Comparison of ENCODE assay signal across 9 cellular contexts in genomic region chr3:32399030-32399620, GRCh38. TPM values are rescaled to one million over a fixed set of nuclear protein-coding genes. Genes with fewer than 3 reads are reported as not detected.
DNase-seq lines count a peak whose midpoint lies in the region; ATAC-seq, FAIRE-seq and TF ChIP-seq lines count a peak whose summit lies in the region.
"Had no signal": no experiment of that assay in that cellular context is flagged by ENCODE, and none has a peak within 500 bp of the region (broad histone marks: within the 10 kb centered on the region; RNA-seq: fewer than 3 reads in every experiment).

No MANE protein-coding gene starts in this region.

- H3K9me3 Mint-ChIP-seq in activated CD8-positive, alpha-beta T cell treated with anti-CD3 and anti-CD28 coated beads for 36 hours, result no peaks in the 10 kb centered on the region
- no peaks in the 10 kb centered on the region for H3K9me3 Mint-ChIP-seq in stimulated activated memory B cell treated with anti-CD40 and anti-IgM and Interleukin-4, amounts not matched to agents 10 μg/mL and 1 μg/mL and 100 μg/mL, for 72 hours

- POLR2A ChIA-PET in activated CD8-positive, alpha-beta T cell treated with anti-CD3 and anti-CD28 coated beads for 36 hours (lab: Charles Lee), result interaction anchor here (1.7 kb wide), 1 partner anchor 51 kb away, joined by 4 read pairs; no protein-coding TSS in a partner anchor

- H3K9me3 ChIP-seq in heart left ventricle, result no peaks in the 10 kb centered on the region

- H3K27ac ChIP-seq in heart left ventricle, result peak overlapping the region in 7 of 12 donors; percentile 4 to 82 (median 60)

- H3K4me3 ChIP-seq in heart left ventricle, result no peak overlapping the region
- H3K4me3 ChIP-seq: lung had no signal

- ATAC-seq in heart left ventricle, result no peak
- ATAC-seq in activated CD8-positive, alpha-beta T cell treated with anti-CD3 and anti-CD28 coated beads for 36 hours, result peak; percentile 32
- peak; percentile 18 for ATAC-seq in stimulated activated memory B cell treated with anti-CD40 and anti-IgM and Interleukin-4, amounts not matched to agents 10 μg/mL and 1 μg/mL and 100 μg/mL, for 72 hours

- H3K4me1 ChIP-seq in heart left ventricle, result peaks cover 0 to 89% (median 27%) of the 10 kb centered on the region in 12 donors

- H3K4me1 Mint-ChIP-seq in activated CD8-positive, alpha-beta T cell treated with anti-CD3 and anti-CD28 coated beads for 36 hours (ENCODE audit: low read depth), result peaks cover 68% of the 10 kb centered on the region
- peaks cover 89% of the 10 kb centered on the region for H3K4me1 Mint-ChIP-seq in stimulated activated memory B cell treated with anti-CD40 and anti-IgM and Interleukin-4, amounts not matched to agents 10 μg/mL and 1 μg/mL and 100 μg/mL, for 72 hours

- TF ChIP-seq POLR2A in heart left ventricle (IDR thresholded peaks at IDR 0.05), result no peak

- H3K27me3 Mint-ChIP-seq in activated CD8-positive, alpha-beta T cell treated with anti-CD3 and anti-CD28 coated beads for 36 hours, result no peaks in the 10 kb centered on the region
- H3K27me3 Mint-ChIP-seq in stimulated activated memory B cell treated with anti-CD40 and anti-IgM and Interleukin-4, amounts not matched to agents 10 μg/mL and 1 μg/mL and 100 μg/mL, for 72 hours, result no peaks in the 10 kb centered on the region

- peaks cover 13% of the 10 kb centered on the region for H3K36me3 Mint-ChIP-seq in activated CD8-positive, alpha-beta T cell treated with anti-CD3 and anti-CD28 coated beads for 36 hours (ENCODE audit: low read depth)
- H3K36me3 Mint-ChIP-seq in stimulated activated memory B cell treated with anti-CD40 and anti-IgM and Interleukin-4, amounts not matched to agents 10 μg/mL and 1 μg/mL and 100 μg/mL, for 72 hours, result peaks cover 11% of the 10 kb centered on the region

- H3K4me3 Mint-ChIP-seq in activated CD8-positive, alpha-beta T cell treated with anti-CD3 and anti-CD28 coated beads for 36 hours, result no peak overlapping the region
- peak overlapping the region; percentile 50 for H3K4me3 Mint-ChIP-seq in stimulated activated memory B cell treated with anti-CD40 and anti-IgM and Interleukin-4, amounts not matched to agents 10 μg/mL and 1 μg/mL and 100 μg/mL, for 72 hours

- TF ChIP-seq CTCF in heart left ventricle (IDR thresholded peaks at IDR 0.05) (peak; percentile 36 to 74 (median 64)), LNCAP (IDR thresholded peaks at IDR 0.05) (peak; percentile 56; the same call in 1 of the 2 replicates)
- TF ChIP-seq CTCF in activated CD8-positive, alpha-beta T cell treated with anti-CD3 and anti-CD28 coated beads for 36 hours (IDR thresholded peaks at IDR 0.05), result peak; percentile 85

- WGBS in heart left ventricle, 4 donors, result 23 to 62% (median 54%) methylated on average over 2 of the region's 2 CpGs

- H3K27ac Mint-ChIP-seq in activated CD8-positive, alpha-beta T cell treated with anti-CD3 and anti-CD28 coated beads for 36 hours, result peak overlapping the region; percentile 62
- H3K27ac Mint-ChIP-seq in stimulated activated memory B cell treated with anti-CD40 and anti-IgM and Interleukin-4, amounts not matched to agents 10 μg/mL and 1 μg/mL and 100 μg/mL, for 72 hours, result peak overlapping the region; percentile 96

- peak; percentile 39 for FAIRE-seq in frontal cortex (lab: Jason Lieb, UNC)

- DNase-seq in heart left ventricle (no peak), cardiac septum (ENCODE audit: low spot score) (no peak), frontal cortex (ENCODE audit: low spot score in 2 of 2) (no peak), NCI-H226 (no peak), cortex of kidney (lab: John Stamatoyannopoulos, UW) (no peak)
- DNase-seq in activated CD8-positive, alpha-beta T cell treated with anti-CD3 and anti-CD28 coated beads for 36 hours, result peak; percentile 54

- no peaks in the 10 kb centered on the region for H3K36me3 ChIP-seq in heart left ventricle

- intact Hi-C loops in heart left ventricle (cut with DNase I), result loop anchor here in 6 of 10 donors (2.0 to 10.0 kb wide), 5 partner anchors 24 to 224 kb away; no protein-coding TSS in a partner anchor
- intact Hi-C loops in cardiac septum (cut with DNase I), result loop anchor here (5.0 kb wide), 1 partner anchor 222 kb away; no protein-coding TSS in a partner anchor
- intact Hi-C loops in activated CD8-positive, alpha-beta T cell treated with anti-CD3 and anti-CD28 coated beads for 36 hours (cut with micrococcal nuclease), result loop anchor here (2.0 to 5.0 kb wide), 2 partner anchors 63 to 222 kb away; no protein-coding TSS in a partner anchor

- CTCF ChIA-PET in activated CD8-positive, alpha-beta T cell treated with anti-CD3 and anti-CD28 coated beads for 36 hours (lab: Charles Lee), result interaction anchor here (1.2 to 7.8 kb wide), 5 partner anchors 12 to 222 kb away, joined by 3 to 69 read pairs (median 17); no protein-coding TSS in a partner anchor

- no peaks in the 10 kb centered on the region for H3K27me3 ChIP-seq in heart left ventricle

RNA-seq across cellular contexts. Expression of gene CMTM7, which starts 7.5 kb away (rescaled TPM):
- total RNA-seq in heart left ventricle, result 10 to 100 TPM in 1 of 9 donors, 1 to 10 TPM in 8; 2.3 to 16.8 (median 3.6) TPM
- 1 to 10 TPM; 2.7 to 3.8 TPM for polyA plus RNA-seq in heart left ventricle
- 4.0 TPM for total RNA-seq in cardiac septum
- total RNA-seq in activated CD8-positive, alpha-beta T cell treated with anti-CD3 and anti-CD28 coated beads for 36 hours, result 10 to 100 TPM; 36.1 to 37.2 TPM
- 0.41 TPM for total RNA-seq in frontal cortex

Comparison
In these comparisons a context has a peak if more than half of its experiments do, and no peak if none do; other contexts are left out.
1. ATAC-seq: peak in activated CD8-positive, alpha-beta T cell treated with anti-CD3 and anti-CD28 coated beads for 36 hours (single experiment) and stimulated activated memory B cell treated with anti-CD40 and anti-IgM and Interleukin-4, amounts not matched to agents 10 μg/mL and 1 μg/mL and 100 μg/mL, for 72 hours (single experiment); none in heart left ventricle (0 of 4).
2. Peak in every context shown above with its lines, with median percentiles within 50 percentile points of each other: CTCF ChIP-seq.